8 cellular contexts compared by ENCODE assay signal in the genomic region with DNA sequence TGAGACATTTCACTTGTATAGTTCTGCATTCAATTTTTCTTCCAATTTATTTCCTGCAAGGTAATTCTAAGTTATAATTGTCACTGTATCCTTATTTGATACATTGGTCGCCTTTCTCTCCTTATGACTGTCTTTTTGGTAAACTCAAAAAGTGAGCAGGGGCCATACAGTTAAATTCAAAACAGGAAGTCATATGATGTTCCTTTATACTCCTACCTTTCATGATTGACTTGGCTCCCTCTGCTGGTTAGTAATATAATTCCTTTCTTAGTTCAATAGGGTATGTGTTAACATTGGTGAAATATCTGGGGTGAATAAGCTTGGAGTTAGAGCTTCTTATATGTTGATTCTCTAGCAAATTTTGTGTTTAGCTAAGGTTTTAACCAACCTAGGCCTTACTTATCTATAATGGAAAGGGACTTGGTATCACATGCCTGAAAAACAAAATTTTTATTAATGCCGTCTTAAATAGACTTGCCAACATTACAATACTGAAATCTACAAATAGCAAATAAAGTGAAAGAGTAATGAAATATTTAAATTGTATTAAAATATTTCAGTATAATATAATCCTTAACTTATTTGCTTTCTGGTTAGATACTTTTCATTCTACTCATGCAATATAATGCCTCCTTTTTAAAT. TPM values are rescaled to one million over a fixed set of nuclear protein-coding genes. Genes with fewer than 3 reads are reported as not detected.
DNase-seq lines count a peak whose midpoint lies in the region; ATAC-seq, FAIRE-seq and TF ChIP-seq lines count a peak whose summit lies in the region.

No MANE protein-coding gene starts in this region.

- H3K27ac Mint-ChIP-seq in endodermal cell = no peak overlapping the region

- H3K27me3 Mint-ChIP-seq in endodermal cell (ENCODE audit: insufficient read depth) = no peaks in the 10 kb centered on the region

- H3K4me3 Mint-ChIP-seq in endodermal cell = no peak overlapping the region

- H3K9me3 ChIP-seq in endodermal cell (ENCODE audit: control insufficient read depth, low read length) = peaks cover 6% of the 10 kb centered on the region

- peaks cover 9% of the 10 kb centered on the region for H3K36me3 Mint-ChIP-seq in endodermal cell (ENCODE audit: low read depth)

- H3K4me3 ChIP-seq in endodermal cell (ENCODE audit: low read length) = no peak overlapping the region

- peak; percentile 83 for TF ChIP-seq CTCF in endodermal cell (conservative IDR thresholded peaks at IDR 0.05)

- peaks cover 11% of the 10 kb centered on the region for H3K4me1 Mint-ChIP-seq in endodermal cell

- no peak overlapping the region for H3K27ac ChIP-seq in endodermal cell (ENCODE audit: low read depth, low read length)

- peak; percentile 35 for DNase-seq in AG08396 (ENCODE audit: low spot score)
- no peak for DNase-seq in GM18507 (ENCODE audit: extremely low spot score, insufficient read length, low read depth)
- DNase-seq in NCI-H1092 treated with DMSO at 0.1 percent for 48 hours (lab: John Stamatoyannopoulos, UW) = peak; percentile 69
- peak; percentile 87 for DNase-seq in SHP77 treated with DMSO at 0.1 percent for 48 hours (lab: John Stamatoyannopoulos, UW)
- no peak for DNase-seq in endodermal cell
- peak; percentile 77 for DNase-seq in myocyte (ENCODE audit: low read depth)
- no peak for DNase-seq in activated gamma-delta T cell treated with Interleukin-2 at 50 U/mL for 16 hours

- H3K4me1 ChIP-seq in endodermal cell (ENCODE audit: control insufficient read depth, insufficient read depth, low read length) = peaks cover 6% of the 10 kb centered on the region

- WGBS in endodermal cell (ENCODE audit: insufficient coverage in 1 of 2, insufficient read length in 1 of 2), 2 experiments = 40 to 67% methylated on average over 1 of the region's 2 CpGs

- FAIRE-seq in GM18507 (lab: Jason Lieb, UNC) = peak; percentile 81

- H3K36me3 ChIP-seq in endodermal cell (ENCODE audit: control insufficient read depth, insufficient read depth, low read length) = no peaks in the 10 kb centered on the region

- no peaks in the 10 kb centered on the region for H3K27me3 ChIP-seq in endodermal cell (ENCODE audit: control insufficient read depth, insufficient read depth, low read length, poor library complexity, severe bottlenecking)

- no peak overlapping the region for H3K9ac ChIP-seq in endodermal cell (ENCODE audit: extremely low read depth, low read length, poor library complexity, severe bottlenecking)

- H3K9me3 Mint-ChIP-seq in endodermal cell = peaks cover 5% of the 10 kb centered on the region

- peak; percentile 83 for ATAC-seq in HG02852 (IDR thresholded peaks at IDR 0.05; ENCODE audit: unreplicated experiment)

RNA-seq across cellular contexts. Expression of gene NIPBL, which starts 6.0 kb away (rescaled TPM):
- total RNA-seq in endodermal cell (10 to 100 TPM; 63.3 to 65.8 TPM), myocyte (19.4 and 20.4 TPM in 2 replicates)
- 51.1 TPM for polyA plus RNA-seq in endodermal cell (2013, experiment 1 of 2)
- polyA plus RNA-seq in endodermal cell (2013, experiment 2 of 2) = 46.3 TPM
- polyA plus RNA-seq in myocyte (2012) = 7.0 TPM

Comparison
In these comparisons a context has a peak if more than half of its experiments do, and no peak if none do; other contexts are left out.
1. DNase-seq: peak in AG08396 (single experiment), NCI-H1092 treated with DMSO at 0.1 percent for 48 hours (single experiment), SHP77 treated with DMSO at 0.1 percent for 48 hours (single experiment) and myocyte (single experiment); none in GM18507 (single experiment), endodermal cell (single experiment) and activated gamma-delta T cell treated with Interleukin-2 at 50 U/mL for 16 hours (single experiment).